9 cellular contexts compared by ENCODE assay signal in the genomic region with DNA sequence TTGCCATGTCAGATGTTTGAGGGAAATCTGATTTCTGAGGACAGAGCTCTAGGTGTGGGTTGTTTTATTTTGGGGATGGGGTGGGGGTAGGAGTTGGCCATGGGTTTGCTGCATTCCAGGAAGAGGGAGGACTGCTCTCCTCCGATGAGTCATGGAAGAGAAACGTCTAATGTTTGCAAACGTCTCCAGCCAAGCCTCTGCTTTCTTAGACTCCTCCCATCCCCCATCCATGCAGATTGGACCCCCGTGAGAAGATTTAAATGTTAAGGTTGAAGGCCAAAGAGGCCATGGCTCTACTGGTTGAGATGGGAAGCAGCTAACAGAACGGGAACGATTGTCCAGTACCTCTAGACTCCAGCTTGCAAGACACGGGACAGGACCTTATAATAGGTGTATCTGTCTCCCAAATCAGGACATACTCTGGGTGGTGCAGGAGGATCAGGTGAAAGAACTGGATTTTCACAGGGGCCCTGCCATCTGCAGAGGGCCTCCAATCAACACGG. TPM values are rescaled to one million over a fixed set of nuclear protein-coding genes. Genes with fewer than 3 reads are reported as not detected.
A peak's percentile ranks its signal among the peaks of the same experiment; 100 is the strongest.
DNase-seq lines count a peak whose midpoint lies in the region; ATAC-seq and FAIRE-seq lines count a peak whose summit lies in the region.
"Had no signal": no experiment of that assay in that cellular context is flagged by ENCODE, and none has a peak within 500 bp of the region (broad histone marks: within the 10 kb centered on the region; RNA-seq: fewer than 3 reads in every experiment).

No MANE protein-coding gene starts in this region.

- peak overlapping the region; percentile 5 for H4K8ac ChIP-seq in mesenchymal stem cell (ENCODE audit: low read length)

- H3K27ac ChIP-seq in ACC112 (ENCODE audit: low read depth, low read length) (peak overlapping the region; percentile 4; the same call in 1 of the 2 replicates), cingulate gyrus (ENCODE audit: low read depth, low read length) (peak overlapping the region; percentile 22), mesenchymal stem cell (ENCODE audit: low read length, poor library complexity, severe bottlenecking) (no peak overlapping the region)
- H3K27ac ChIP-seq: body of pancreas had no signal

- H3K79me1 ChIP-seq in mesenchymal stem cell (replicated peaks; ENCODE audit: low read length, poor library complexity, severe bottlenecking): no peaks in the 10 kb centered on the region

- H2AK5ac ChIP-seq in mesenchymal stem cell (ENCODE audit: low read length, severe bottlenecking): peak overlapping the region; percentile 75

- WGBS in mesenchymal stem cell: 30% methylated on average over 5 of the region's 8 CpGs

- H3K4me3 ChIP-seq in ACC112 (ENCODE audit: low read depth, low read length) (peak overlapping the region; percentile 34), mesenchymal stem cell (ENCODE audit: insufficient read depth in 1 of 2, low read depth in 1 of 2, low read length in 2 of 2) (peak overlapping the region in 1 of 2 experiments; percentile 26)
- H3K4me3 ChIP-seq: body of pancreas had no signal

- H3K18ac ChIP-seq in mesenchymal stem cell (ENCODE audit: low read depth in 1 of 2, low read length in 2 of 2): peak overlapping the region; percentile 67 to 92

- peak overlapping the region; percentile 92 for H2BK120ac ChIP-seq in mesenchymal stem cell (ENCODE audit: low read depth, low read length)

- no peaks in the 10 kb centered on the region for H3K9me3 ChIP-seq in mesenchymal stem cell (ENCODE audit: control insufficient read depth, low read length)
- H3K9me3 ChIP-seq: body of pancreas had no signal

- H2BK15ac ChIP-seq in mesenchymal stem cell (ENCODE audit: low read depth, poor library complexity, severe bottlenecking): peak overlapping the region; percentile 86

- H4K91ac ChIP-seq in mesenchymal stem cell (ENCODE audit: low read length): peak overlapping the region; percentile 94

- H2AFZ ChIP-seq in ACC112 (ENCODE audit: low read length, unreplicated experiment): peak overlapping the region; percentile 49
- peak overlapping the region; percentile 2 for H2AFZ ChIP-seq in mesenchymal stem cell (ENCODE audit: low read depth, low read length)

- DNase-seq in LoVo (ENCODE audit: low spot score): peak; percentile 64
- peak; percentile 77 for DNase-seq in mesenchymal stem cell
- no peak for DNase-seq in GM19240 (ENCODE audit: insufficient read length, low spot score)
- no peak for DNase-seq in NCI-H1417 treated with DMSO at 0.1 percent for 48 hours (lab: John Stamatoyannopoulos, UW)
- DNase-seq in GM19239 (ENCODE audit: insufficient read length, low spot score): no peak

- peak overlapping the region; percentile 79 to 95 for H2BK12ac ChIP-seq in mesenchymal stem cell (ENCODE audit: low read length in 2 of 2)

- FAIRE-seq in GM19239 (lab: Jason Lieb, UNC): no peak

- peak overlapping the region; percentile 37 for H2BK5ac ChIP-seq in mesenchymal stem cell (ENCODE audit: low read depth, low read length, poor library complexity, severe bottlenecking)

- peak overlapping the region; percentile 39 to 83 for H3K4ac ChIP-seq in mesenchymal stem cell (ENCODE audit: low read depth in 1 of 2, low read length in 2 of 2)

- peaks cover 37% of the 10 kb centered on the region for H3K4me1 ChIP-seq in ACC112 (ENCODE audit: control insufficient read depth, insufficient read depth, low read length, unreplicated experiment)
- H3K4me1 ChIP-seq in mesenchymal stem cell (ENCODE audit: control insufficient read depth, insufficient read depth, low read depth, low read length): peaks cover 18% of the 10 kb centered on the region

- H3K4me2 ChIP-seq in mesenchymal stem cell (ENCODE audit: low read length, poor library complexity, severe bottlenecking): no peak overlapping the region

- H3K9ac ChIP-seq in mesenchymal stem cell (ENCODE audit: low read length): peak overlapping the region; percentile 59

- ATAC-seq in HG03175 (IDR thresholded peaks at IDR 0.05; ENCODE audit: unreplicated experiment): no peak

- H3K36me3 ChIP-seq in ACC112 (ENCODE audit: insufficient read depth, low read length) (no peaks in the 10 kb centered on the region), mesenchymal stem cell (ENCODE audit: control insufficient read depth in 1 of 2, insufficient read depth in 2 of 2, low read depth in 1 of 2, low read length in 2 of 2) (no peaks in the 10 kb centered on the region)

- no peak overlapping the region for H3K14ac ChIP-seq in mesenchymal stem cell (ENCODE audit: low read length in 2 of 2)

- no peaks in the 10 kb centered on the region for H3K27me3 ChIP-seq in ACC112 (ENCODE audit: insufficient read depth, low read length)
- no peaks in the 10 kb centered on the region for H3K27me3 ChIP-seq in mesenchymal stem cell (ENCODE audit: control insufficient read depth in 1 of 2, insufficient read depth in 1 of 2, low read length in 2 of 2)
- H3K27me3 ChIP-seq: body of pancreas had no signal

- no peaks in the 10 kb centered on the region for H3K79me2 ChIP-seq in ACC112 (ENCODE audit: control insufficient read depth, insufficient read depth, low read length, unreplicated experiment)

- no peak overlapping the region for H3K23ac ChIP-seq in mesenchymal stem cell (ENCODE audit: low read length in 2 of 2)

RNA-seq across cellular contexts. Expression of a gene that starts 11.4 kb away (rescaled TPM):
- 155 TPM for polyA plus RNA-seq in mesenchymal stem cell (2013, experiment 1 of 2)
- 150 TPM for polyA plus RNA-seq in mesenchymal stem cell (2013, experiment 2 of 2)

Comparison
In these comparisons a context has a peak if more than half of its experiments do, and no peak if none do; other contexts are left out.
1. DNase-seq: peak in LoVo (single experiment) and mesenchymal stem cell (single experiment); none in GM19240 (single experiment), NCI-H1417 treated with DMSO at 0.1 percent for 48 hours (single experiment) and GM19239 (single experiment).